Comparison of ENCODE assay signal across 8 cellular contexts in genomic region chr2:20097889-20098714, GRCh38. TPM values are rescaled to one million over a fixed set of nuclear protein-coding genes. Genes with fewer than 3 reads are reported as not detected.
DNase-seq lines count a peak whose midpoint lies in the region; ATAC-seq and TF ChIP-seq lines count a peak whose summit lies in the region.

No MANE protein-coding gene starts in this region.

- DNase-seq in NCI-H1105 treated with DMSO at 0.1 percent for 48 hours (lab: John Stamatoyannopoulos, UW) (peak; percentile 84), SKM-1 treated with dmso at 0.1 percent for 144 hours (lab: John Stamatoyannopoulos, UW; ENCODE audit: unreplicated experiment) (peak; percentile 83), heart left ventricle (peak; percentile 70 to 90 (median 80)), pulmonary artery endothelial cell (ENCODE audit: low read depth, low spot score) (peak; percentile 72)
- peak; percentile 83 for DNase-seq in activated naive CD8-positive, alpha-beta T cell treated with anti-CD3 and anti-CD28 coated beads, Interleukin-2, amount 10 ng/mL, durations not matched to agents 7 days and 5 days

- H3K27ac ChIP-seq in heart left ventricle = no peak overlapping the region

- peaks cover 7% of the 10 kb centered on the region for H3K9me3 Mint-ChIP-seq in activated naive CD8-positive, alpha-beta T cell treated with anti-CD3 and anti-CD28 coated beads, Interleukin-2, amount 10 ng/mL, durations not matched to agents 7 days and 5 days

- H3K9me3 ChIP-seq in heart left ventricle = peaks cover 0 to 18% (median 3%) of the 10 kb centered on the region in 12 donors

- no peaks in the 10 kb centered on the region for H3K4me1 Mint-ChIP-seq in activated naive CD8-positive, alpha-beta T cell treated with anti-CD3 and anti-CD28 coated beads, Interleukin-2, amount 10 ng/mL, durations not matched to agents 7 days and 5 days

- no peaks in the 10 kb centered on the region for H3K27me3 ChIP-seq in heart left ventricle

- TF ChIP-seq CTCF in GM12874 (IDR thresholded peaks at IDR 0.05; ENCODE audit: insufficient read depth, low read depth, low read length) (peak; percentile 91), heart left ventricle (IDR thresholded peaks at IDR 0.05) (peak; percentile 75 to 94 (median 90))

- no peaks in the 10 kb centered on the region for H3K36me3 Mint-ChIP-seq in activated naive CD8-positive, alpha-beta T cell treated with anti-CD3 and anti-CD28 coated beads, Interleukin-2, amount 10 ng/mL, durations not matched to agents 7 days and 5 days

- H3K4me3 ChIP-seq in heart left ventricle = no peak overlapping the region

- intact Hi-C loops in heart left ventricle (cut with DNase I) = loop anchor here in 7 of 10 donors (1.0 to 2.0 kb wide), 8 partner anchors 83 to 144 kb away; no protein-coding TSS in a partner anchor

- TF ChIP-seq POLR2A in heart left ventricle (IDR thresholded peaks at IDR 0.05) = no peak

- H3K4me3 Mint-ChIP-seq in activated naive CD8-positive, alpha-beta T cell treated with anti-CD3 and anti-CD28 coated beads, Interleukin-2, amount 10 ng/mL, durations not matched to agents 7 days and 5 days = no peak overlapping the region

- 16 to 21% (median 18%) methylated on average over 21 of the region's 21 CpGs for WGBS in heart left ventricle, 4 donors

- H3K27ac Mint-ChIP-seq in activated naive CD8-positive, alpha-beta T cell treated with anti-CD3 and anti-CD28 coated beads, Interleukin-2, amount 10 ng/mL, durations not matched to agents 7 days and 5 days = no peak overlapping the region

- peaks cover 21% of the 10 kb centered on the region for H3K27me3 Mint-ChIP-seq in activated naive CD8-positive, alpha-beta T cell treated with anti-CD3 and anti-CD28 coated beads, Interleukin-2, amount 10 ng/mL, durations not matched to agents 7 days and 5 days

- H3K36me3 ChIP-seq in heart left ventricle = no peaks in the 10 kb centered on the region

- POLR2A ChIA-PET in activated naive CD8-positive, alpha-beta T cell treated with anti-CD3 and anti-CD28 coated beads, Interleukin-2, amount 10 ng/mL, durations not matched to agents 7 days and 5 days (lab: Charles Lee) = no interaction called here

- peaks cover 0 to 8% (median 2%) of the 10 kb centered on the region in 12 donors for H3K4me1 ChIP-seq in heart left ventricle

- ATAC-seq in HG02642 (IDR thresholded peaks at IDR 0.05; ENCODE audit: poor library complexity, unreplicated experiment) (peak; percentile 94), heart left ventricle (peak in 3 of 4 donors; percentile 85 to 88 (median 86)), HG02970 (IDR thresholded peaks at IDR 0.05; ENCODE audit: low FRiP score, unreplicated experiment) (no peak)
- peak; percentile 84 for ATAC-seq in activated naive CD8-positive, alpha-beta T cell treated with anti-CD3 and anti-CD28 coated beads, Interleukin-2, amount 10 ng/mL, durations not matched to agents 7 days and 5 days (ENCODE audit: low read depth)

RNA-seq across cellular contexts. Expression of gene LAPTM4A, which starts 46.7 kb away (rescaled TPM):
- total RNA-seq in activated naive CD8-positive, alpha-beta T cell treated with anti-CD3 and anti-CD28 coated beads, Interleukin-2, amount 10 ng/mL, durations not matched to agents 7 days and 5 days = 10 to 100 TPM; 27.2 to 31.8 TPM
- total RNA-seq in heart left ventricle (100 to 1,000 TPM; 159 to 241 (median 177) TPM), pulmonary artery endothelial cell (121 and 125 TPM in 2 replicates)
- polyA plus RNA-seq in heart left ventricle = 100 to 1,000 TPM; 107 to 232 TPM
